33 cellular contexts compared by ENCODE assay signal in the genomic region with DNA sequence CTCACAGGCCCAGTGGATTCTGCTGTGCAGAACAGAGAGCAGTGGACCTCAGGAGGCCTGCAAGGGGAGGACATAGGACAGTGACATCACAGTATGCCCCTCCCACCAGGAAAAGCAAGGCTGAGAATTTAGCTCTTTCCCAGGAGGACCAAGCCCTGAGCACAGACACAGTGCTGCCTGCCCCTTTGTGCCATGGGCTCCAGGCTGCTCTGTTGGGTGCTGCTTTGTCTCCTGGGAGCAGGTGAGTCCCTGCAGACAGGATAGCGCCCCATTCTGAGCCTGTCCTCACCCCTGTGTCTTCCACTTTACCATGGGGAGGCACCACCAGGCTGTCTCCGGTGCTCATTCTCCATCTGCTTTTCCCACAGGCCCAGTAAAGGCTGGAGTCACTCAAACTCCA.
DNase-seq lines count a peak whose midpoint lies in the region; ATAC-seq, FAIRE-seq and TF ChIP-seq lines count a peak whose summit lies in the region.
"Had no signal": no experiment of that assay in that cellular context is flagged by ENCODE, and none has a peak within 500 bp of the region (broad histone marks: within the 10 kb centered on the region; RNA-seq: fewer than 3 reads in every experiment).

No MANE protein-coding gene starts in this region.

- H3K23ac ChIP-seq in neuronal stem cell (ENCODE audit: low read depth, low read length, poor library complexity), result peak overlapping the region; percentile 6

- H3K4me3 Mint-ChIP-seq in activated T-cell treated with anti-CD3 and anti-CD28 coated beads, Interleukin-2, amount 50 U/mL, for 4 hours, result peak overlapping the region; percentile 59
- peak overlapping the region in 6 of 7 donors; percentile 12 to 62 (median 34) for H3K4me3 Mint-ChIP-seq in CD8-positive, alpha-beta memory T cell
- peak overlapping the region; percentile 31 for H3K4me3 Mint-ChIP-seq in activated CD8-positive, alpha-beta T cell treated with anti-CD3 and anti-CD28 coated beads, Interleukin-2, amount 10 ng/mL, durations not matched to agents 7 days and 5 days
- H3K4me3 Mint-ChIP-seq: stimulated activated naive CD8-positive, alpha-beta T cell treated with anti-CD3 and anti-CD28 coated beads, Interleukin-15, Interleukin-2, amounts not matched to agents 100 ng/mL and 50 ng/mL, for 24 hours had no signal

- no peak overlapping the region for H4K91ac ChIP-seq in neuronal stem cell (ENCODE audit: low read depth, low read length, poor library complexity)

- peaks cover 13% of the 10 kb centered on the region for H3K27me3 Mint-ChIP-seq in activated T-cell treated with anti-CD3 and anti-CD28 coated beads, Interleukin-2, amount 50 U/mL, for 4 hours (ENCODE audit: low read depth)
- peaks cover 0 to 18% of the 10 kb centered on the region in 2 donors for H3K27me3 Mint-ChIP-seq in CD8-positive, alpha-beta memory T cell
- H3K27me3 Mint-ChIP-seq in activated CD8-positive, alpha-beta T cell treated with anti-CD3 and anti-CD28 coated beads, Interleukin-2, amount 10 ng/mL, durations not matched to agents 7 days and 5 days (ENCODE audit: low read depth), result peaks cover 25% of the 10 kb centered on the region

- H2BK12ac ChIP-seq in neuronal stem cell (ENCODE audit: low read length), result no peak overlapping the region

- peak overlapping the region; percentile 28 for H3K18ac ChIP-seq in neuronal stem cell (ENCODE audit: low read length)

- no peak overlapping the region for H3K4me3 ChIP-seq in CD8-positive, alpha-beta memory T cell (ENCODE audit: low read length)
- no peak overlapping the region for H3K4me3 ChIP-seq in neuronal stem cell (ENCODE audit: low read length in 2 of 2)
- H3K4me3 ChIP-seq: breast epithelium, heart right ventricle, PC-9, right atrium auricular region, thyroid gland had no signal

- peaks cover 10% of the 10 kb centered on the region for H3K4me1 ChIP-seq in CD8-positive, alpha-beta memory T cell (ENCODE audit: insufficient read depth, low read length)
- peaks cover 0 to 5% of the 10 kb centered on the region in 2 donors for H3K4me1 ChIP-seq in neuronal stem cell (ENCODE audit: control insufficient read depth in 2 of 2, insufficient read depth in 1 of 2, low read depth in 1 of 2, low read length in 2 of 2)
- H3K4me1 ChIP-seq: BE2C, breast epithelium, Caco-2, heart right ventricle, right atrium auricular region, thyroid gland had no signal

- H3K79me1 ChIP-seq in neuronal stem cell (ENCODE audit: low read depth, low read length), result peaks cover 2% of the 10 kb centered on the region

- H3K27me3 ChIP-seq in CD8-positive, alpha-beta memory T cell (ENCODE audit: insufficient read depth, low read length, poor library complexity, severe bottlenecking), result no peaks in the 10 kb centered on the region
- H3K27me3 ChIP-seq in neuronal stem cell (ENCODE audit: control insufficient read depth in 3 of 3, insufficient read depth in 3 of 3, low read depth in 1 of 3, low read length in 3 of 3), result no peaks in the 10 kb centered on the region
- H3K27me3 ChIP-seq: BE2C, breast epithelium, right atrium auricular region, thyroid gland had no signal

- no peak overlapping the region for H3K4ac ChIP-seq in neuronal stem cell (ENCODE audit: low read length)

- no peak for DNase-seq in activated T-cell treated with anti-CD3 and anti-CD28 coated beads, Interleukin-2, amount 50 U/mL, for 4 hours
- DNase-seq in activated T-cell treated with anti-CD3 and anti-CD28 coated beads for 4 hours (no peak), neuronal stem cell (ENCODE audit: low spot score) (no peak), NCI-H2227 treated with DMSO at 0.1 percent for 48 hours (lab: John Stamatoyannopoulos, UW) (no peak), AG20443 (ENCODE audit: low spot score) (no peak), D721Med (ENCODE audit: insufficient read length, low spot score) (no peak)
- DNase-seq in CD8-positive, alpha-beta memory T cell, result no peak
- DNase-seq in activated CD8-positive, alpha-beta T cell treated with anti-CD3 and anti-CD28 coated beads, Interleukin-2, amount 10 ng/mL, durations not matched to agents 7 days and 5 days, result no peak
- DNase-seq: ACHN; activated CD4-positive, alpha-beta T cell treated with anti-CD3 and anti-CD28 coated beads, Interleukin-2, amount 50 U/mL, for 1 hour; activated CD8-positive, alpha-beta memory T cell treated with anti-CD3 and anti-CD28 coated beads, Interleukin-2, amount 50 U/mL, for 4 hours; activated gamma-delta T cell treated with Interleukin-2 at 50 U/mL for 16 hours; anterior cingulate cortex; BE2C; Caco-2; foreskin melanocyte; heart right ventricle; left ventricle myocardium superior; NCI-H1417; NCI-H2029; NCI-H526; PC-9; posterior cingulate gyrus; small intestine; T-helper 9 cell; thyroid gland had no signal

- H3K27ac Mint-ChIP-seq in CD8-positive, alpha-beta memory T cell, result peak overlapping the region in 4 of 8 donors; percentile 15 to 82 (median 55)
- peak overlapping the region; percentile 46 for H3K27ac Mint-ChIP-seq in activated CD8-positive, alpha-beta T cell treated with anti-CD3 and anti-CD28 coated beads, Interleukin-2, amount 10 ng/mL, durations not matched to agents 7 days and 5 days
- H3K27ac Mint-ChIP-seq: stimulated activated naive CD8-positive, alpha-beta T cell treated with anti-CD3 and anti-CD28 coated beads, Interleukin-15, Interleukin-2, amounts not matched to agents 100 ng/mL and 50 ng/mL, for 24 hours had no signal

- H3K4me2 ChIP-seq in neuronal stem cell (ENCODE audit: insufficient read depth, low read length, poor library complexity, severe bottlenecking), result no peak overlapping the region
- H3K4me2 ChIP-seq: PC-9 had no signal

- peak overlapping the region; percentile 61 for H2BK15ac ChIP-seq in neuronal stem cell (ENCODE audit: low read length)

- peaks cover 13% of the 10 kb centered on the region for H3K4me1 Mint-ChIP-seq in activated T-cell treated with anti-CD3 and anti-CD28 coated beads, Interleukin-2, amount 50 U/mL, for 4 hours (ENCODE audit: low read depth)
- peaks cover 19 to 24% (median 22%) of the 10 kb centered on the region in 3 donors for H3K4me1 Mint-ChIP-seq in CD8-positive, alpha-beta memory T cell
- peaks cover 17% of the 10 kb centered on the region for H3K4me1 Mint-ChIP-seq in activated CD8-positive, alpha-beta T cell treated with anti-CD3 and anti-CD28 coated beads, Interleukin-2, amount 10 ng/mL, durations not matched to agents 7 days and 5 days (ENCODE audit: low read depth)

- H3K27ac ChIP-seq in CD8-positive, alpha-beta memory T cell (ENCODE audit: low read depth, low read length), result no peak overlapping the region
- H3K27ac ChIP-seq in neuronal stem cell (replicated peaks; ENCODE audit: low read length), result no peak overlapping the region
- H3K27ac ChIP-seq: breast epithelium, heart right ventricle, PC-9, right atrium auricular region, thyroid gland had no signal

- no peak overlapping the region for H2AK5ac ChIP-seq in neuronal stem cell (ENCODE audit: low read depth, low read length)

- H3K9ac ChIP-seq in neuronal stem cell (ENCODE audit: low read depth, low read length, poor library complexity), result no peak overlapping the region

- no CpG with 5 or more reads among the region's 2 CpGs for WGBS in neuronal stem cell (ENCODE audit: extremely low coverage in 2 of 2, insufficient read length in 2 of 2, insufficient replicate concordance in 1 of 2), 2 donors

- no peak overlapping the region for H4K8ac ChIP-seq in neuronal stem cell (ENCODE audit: low read depth, low read length)

- H2BK120ac ChIP-seq in neuronal stem cell (ENCODE audit: low read depth, low read length), result no peak overlapping the region

- no peak for ATAC-seq in activated T-cell treated with anti-CD3 and anti-CD28 coated beads, Interleukin-2, amount 50 U/mL, for 4 hours
- no peak for ATAC-seq in activated CD8-positive, alpha-beta T cell treated with anti-CD3 and anti-CD28 coated beads, Interleukin-2, amount 10 ng/mL, durations not matched to agents 7 days and 5 days
- ATAC-seq: left ventricle myocardium superior, Right ventricle myocardium inferior had no signal

- no peak for FAIRE-seq in D721Med (lab: Jason Lieb, UNC)
- FAIRE-seq: G401.6, HepG2, keratinocyte, small intestine had no signal

- TF ChIP-seq CTCF in D721Med (IDR thresholded peaks at IDR 0.05; ENCODE audit: insufficient read depth, missing control alignments), result no peak

- H3K36me3 Mint-ChIP-seq in activated T-cell treated with anti-CD3 and anti-CD28 coated beads, Interleukin-2, amount 50 U/mL, for 4 hours (ENCODE audit: insufficient read depth), result no peaks in the 10 kb centered on the region
- H3K36me3 Mint-ChIP-seq in CD8-positive, alpha-beta memory T cell, result peaks cover 0 to 2% (median 0%) of the 10 kb centered on the region in 3 donors
- H3K36me3 Mint-ChIP-seq in activated CD8-positive, alpha-beta T cell treated with anti-CD3 and anti-CD28 coated beads, Interleukin-2, amount 10 ng/mL, durations not matched to agents 7 days and 5 days (ENCODE audit: low read depth), result no peaks in the 10 kb centered on the region

- POLR2A ChIA-PET in CD8-positive, alpha-beta memory T cell (lab: Charles Lee), result interaction anchor here (0.8 to 1.8 kb wide), 3 partner anchors 477 to 491 kb away, joined by 3 to 7 read pairs (median 4); no protein-coding TSS in a partner anchor
- POLR2A ChIA-PET in activated CD8-positive, alpha-beta T cell treated with anti-CD3 and anti-CD28 coated beads, Interleukin-2, amount 10 ng/mL, durations not matched to agents 7 days and 5 days (lab: Charles Lee), result interaction anchor here (0.9 to 2.3 kb wide), 8 partner anchors 17 to 490 kb away, joined by 3 to 7 read pairs (median 4); no protein-coding TSS in a partner anchor

- CTCF ChIA-PET in CD8-positive, alpha-beta memory T cell (lab: Charles Lee), result interaction anchor here (1.2 to 1.5 kb wide), 3 partner anchors 22 to 489 kb away, joined by 3 to 5 read pairs (median 3); no protein-coding TSS in a partner anchor
- CTCF ChIA-PET in activated CD8-positive, alpha-beta T cell treated with anti-CD3 and anti-CD28 coated beads, Interleukin-2, amount 10 ng/mL, durations not matched to agents 7 days and 5 days (lab: Charles Lee), result interaction anchor here (0.8 to 5.9 kb wide), 7 partner anchors 10 to 679 kb away, joined by 3 to 53 read pairs (median 6); no protein-coding TSS in a partner anchor

- no peaks in the 10 kb centered on the region for H3K9me3 Mint-ChIP-seq in activated T-cell treated with anti-CD3 and anti-CD28 coated beads, Interleukin-2, amount 50 U/mL, for 4 hours
- peaks cover 0 to 2% (median 0%) of the 10 kb centered on the region in 5 donors for H3K9me3 Mint-ChIP-seq in CD8-positive, alpha-beta memory T cell
- H3K9me3 Mint-ChIP-seq in activated CD8-positive, alpha-beta T cell treated with anti-CD3 and anti-CD28 coated beads, Interleukin-2, amount 10 ng/mL, durations not matched to agents 7 days and 5 days (ENCODE audit: insufficient read depth), result no peaks in the 10 kb centered on the region
- H3K9me3 Mint-ChIP-seq: stimulated activated naive CD8-positive, alpha-beta T cell treated with anti-CD3 and anti-CD28 coated beads, Interleukin-15, Interleukin-2, amounts not matched to agents 100 ng/mL and 50 ng/mL, for 24 hours had no signal

- H3K9me3 ChIP-seq in CD8-positive, alpha-beta memory T cell (ENCODE audit: low read length), result no peaks in the 10 kb centered on the region
- H3K9me3 ChIP-seq in neuronal stem cell (replicated peaks in 1 of 2; ENCODE audit: control insufficient read depth in 2 of 2, insufficient read depth in 1 of 2, low read depth in 1 of 2, low read length in 2 of 2), result no peaks in the 10 kb centered on the region
- H3K9me3 ChIP-seq: BE2C, breast epithelium, Caco-2, heart right ventricle, right atrium auricular region, thyroid gland had no signal

- no peaks in the 10 kb centered on the region for H3K36me3 ChIP-seq in CD8-positive, alpha-beta memory T cell (ENCODE audit: insufficient read depth, low read length)
- H3K36me3 ChIP-seq in neuronal stem cell (replicated peaks in 1 of 2; ENCODE audit: control insufficient read depth in 2 of 2, insufficient read depth in 2 of 2, low read length in 2 of 2), result no peaks in the 10 kb centered on the region
- H3K36me3 ChIP-seq: BE2C, breast epithelium, heart right ventricle, right atrium auricular region, thyroid gland had no signal

- no peak overlapping the region for H2BK5ac ChIP-seq in neuronal stem cell (ENCODE audit: low read length)

- no peak overlapping the region for H2AFZ ChIP-seq in neuronal stem cell (ENCODE audit: low read length)
- H2AFZ ChIP-seq: PC-9 had no signal

- H3K14ac ChIP-seq in neuronal stem cell (ENCODE audit: low read length), result no peak overlapping the region
